In the genomic region with DNA sequence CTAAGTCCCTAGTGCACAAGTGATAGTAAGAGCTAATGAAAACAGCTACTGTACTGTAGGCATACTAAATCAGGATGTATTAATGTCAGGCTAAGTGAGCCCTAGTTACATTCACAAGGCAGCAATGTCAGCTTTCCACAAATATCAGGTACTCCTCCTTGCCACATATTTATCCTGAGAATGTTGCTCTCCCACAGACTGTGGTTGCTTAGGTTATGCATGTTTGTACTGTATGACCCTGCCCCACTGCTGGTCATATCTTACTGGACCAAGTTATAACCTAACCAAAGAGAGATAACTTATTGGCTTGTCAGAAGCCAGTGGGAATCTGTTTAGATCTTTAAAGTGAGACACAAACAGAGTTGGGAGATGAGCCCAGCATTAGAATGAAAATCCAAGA, we compare ENCODE assay signal across 1 cellular context.
TF ChIP-seq lines count a peak whose summit lies in the region.

No MANE protein-coding gene starts in this region.

TF ChIP-seq in GM23338, 12 proteins besides CTCF, POLR2A, EP300 and RAD21 (continued from another document):
- TF ChIP-seq STAT1 (IDR thresholded peaks at IDR 0.05; ENCODE audit: unreplicated experiment) (no peak), EZH2 (IDR thresholded peaks at IDR 0.05; ENCODE audit: low read depth, unreplicated experiment) (no peak), POLR2AphosphoS5 (IDR thresholded peaks at IDR 0.05; ENCODE audit: low read depth) (no peak), CREB1 (CRISPR knock-in tag; IDR thresholded peaks at IDR 0.05; ENCODE audit: low read depth) (no peak), ZNF331 (CRISPR knock-in tag; IDR thresholded peaks at IDR 0.05; ENCODE audit: low read depth) (no peak), EZH2phosphoT487 (IDR thresholded peaks at IDR 0.05; ENCODE audit: unreplicated experiment) (no peak), ZNF462 (CRISPR knock-in tag; IDR thresholded peaks at IDR 0.05) (no peak)
